In the genomic region with DNA sequence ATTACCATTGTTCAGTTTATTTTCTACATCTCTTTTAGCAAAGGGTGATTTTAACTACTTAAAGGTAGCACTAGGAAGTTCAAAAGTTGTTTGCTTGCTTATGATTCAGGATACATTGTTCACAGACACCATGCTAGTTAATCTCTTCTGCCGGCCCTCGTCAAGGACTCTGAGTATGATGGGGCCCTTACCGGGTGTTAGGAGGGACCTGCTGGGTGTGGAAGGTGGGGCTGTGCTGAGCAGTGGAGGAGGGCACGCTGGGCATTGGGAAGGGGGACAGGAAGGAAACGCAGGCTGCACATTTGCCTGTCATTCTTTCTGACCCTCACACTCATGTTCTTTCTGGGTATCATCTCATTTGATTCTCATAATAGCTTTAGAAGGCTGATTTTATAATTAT, we compare ENCODE assay signal across 26 cellular contexts.
"Had no signal": no experiment of that assay in that cellular context is flagged by ENCODE, and none has a peak within 500 bp of the region (broad histone marks: within the 10 kb centered on the region; RNA-seq: fewer than 3 reads in every experiment).

No MANE protein-coding gene starts in this region.

- H3K79me2 ChIP-seq: hepatocyte had no signal

- H3K27me3 ChIP-seq: brain microvascular endothelial cell, gastrocnemius medialis, hepatocyte, right lobe of liver, upper lobe of right lung had no signal

- H3K36me3 ChIP-seq: brain microvascular endothelial cell, gastrocnemius medialis had no signal

- H3K9me3 Mint-ChIP-seq: activated CD4-positive, alpha-beta memory T cell treated with anti-CD3 and anti-CD28 coated beads, Interleukin-2, amount 10 ng/mL, durations not matched to agents 7 days and 5 days; activated CD4-positive, alpha-beta T cell treated with anti-CD3 and anti-CD28 coated beads, Interleukin-2, amount 10 ng/mL, durations not matched to agents 7 days and 5 days; activated naive CD4-positive, alpha-beta T cell treated with anti-CD3 and anti-CD28 coated beads, Interleukin-2, amount 10 ng/mL, durations not matched to agents 7 days and 5 days; activated T-cell treated with anti-CD3 and anti-CD28 coated beads, Interleukin-2, amount 50 U/mL, for 24 hours; dendritic cell treated with granulocyte-macrophage colony-stimulating factor and Interleukin-4, amounts not matched to agents 40 ng/mL and 50 ng/mL, for 4 days; naive thymus-derived CD4-positive, alpha-beta T cell; neural crest cell; stimulated activated effector memory CD8-positive, alpha-beta T cell treated with anti-CD3 and anti-CD28 coated beads, Interleukin-12 subunit alpha, Interleukin-12 subunit beta, amount 100 ng/mL, for 72 hours; stimulated activated naive CD8-positive, alpha-beta T cell treated with anti-CD3 and anti-CD28 coated beads, Interleukin-15, Interleukin-2, amounts not matched to agents 100 ng/mL and 50 ng/mL, for 24 hours; T-helper 1 cell treated with Interleukin-12 subunit alpha and Interleukin-12 subunit beta and Interleukin-4 antibody, amounts not matched to agents 30 μg/mL and 1 μg/mL, for 36 hours had no signal

- H3K4me3 ChIP-seq: gastrocnemius medialis, hepatocyte, right lobe of liver, upper lobe of right lung had no signal

- FAIRE-seq: TTC549 had no signal

- H3K36me3 Mint-ChIP-seq: activated naive CD4-positive, alpha-beta T cell treated with anti-CD3 and anti-CD28 coated beads, Interleukin-2, amount 10 ng/mL, durations not matched to agents 7 days and 5 days; naive thymus-derived CD4-positive, alpha-beta T cell; stimulated activated effector memory CD8-positive, alpha-beta T cell treated with anti-CD3 and anti-CD28 coated beads, Interleukin-12 subunit alpha, Interleukin-12 subunit beta, amount 100 ng/mL, for 72 hours had no signal

- ATAC-seq: naive thymus-derived CD4-positive, alpha-beta T cell had no signal

- H3K4me1 Mint-ChIP-seq: activated CD4-positive, alpha-beta memory T cell treated with anti-CD3 and anti-CD28 coated beads, Interleukin-2, amount 10 ng/mL, durations not matched to agents 7 days and 5 days; activated CD4-positive, alpha-beta T cell treated with anti-CD3 and anti-CD28 coated beads, Interleukin-2, amount 10 ng/mL, durations not matched to agents 7 days and 5 days; activated naive CD4-positive, alpha-beta T cell treated with anti-CD3 and anti-CD28 coated beads, Interleukin-2, amount 10 ng/mL, durations not matched to agents 7 days and 5 days; naive thymus-derived CD4-positive, alpha-beta T cell; stimulated activated effector memory CD8-positive, alpha-beta T cell treated with anti-CD3 and anti-CD28 coated beads, Interleukin-12 subunit alpha, Interleukin-12 subunit beta, amount 100 ng/mL, for 72 hours had no signal

- H2AFZ ChIP-seq: hepatocyte had no signal

- H3K27me3 Mint-ChIP-seq: dendritic cell treated with granulocyte-macrophage colony-stimulating factor and Interleukin-4, amounts not matched to agents 40 ng/mL and 50 ng/mL, for 4 days; stimulated activated naive CD8-positive, alpha-beta T cell treated with anti-CD3 and anti-CD28 coated beads, Interleukin-15, Interleukin-2, amounts not matched to agents 100 ng/mL and 50 ng/mL, for 24 hours had no signal

- H3K9me3 ChIP-seq: gastrocnemius medialis, right lobe of liver, upper lobe of right lung had no signal

- H3K27ac ChIP-seq: brain microvascular endothelial cell, gastrocnemius medialis, hepatocyte, right lobe of liver, upper lobe of right lung had no signal

- H3K4me1 ChIP-seq: gastrocnemius medialis, upper lobe of right lung had no signal

- DNase-seq: activated CD4-positive, alpha-beta memory T cell treated with anti-CD3 and anti-CD28 coated beads, Interleukin-2, amount 10 ng/mL, durations not matched to agents 7 days and 5 days; activated CD4-positive, alpha-beta T cell treated with anti-CD3 and anti-CD28 coated beads for 1 hour; activated CD4-positive, alpha-beta T cell treated with anti-CD3 and anti-CD28 coated beads, Interleukin-2, amount 10 ng/mL, durations not matched to agents 7 days and 5 days; activated CD8-positive, alpha-beta memory T cell treated with anti-CD3 and anti-CD28 coated beads, Interleukin-2, amount 50 U/mL, for 48 hours; activated gamma-delta T cell; activated naive CD4-positive, alpha-beta T cell treated with anti-CD3 and anti-CD28 coated beads, Interleukin-2, amount 10 ng/mL, durations not matched to agents 7 days and 5 days; activated T-cell treated with anti-CD3 and anti-CD28 coated beads, Interleukin-2, amount 50 U/mL, for 24 hours; amniotic stem cell; brain microvascular endothelial cell; gastrocnemius medialis; mammary epithelial cell; midbrain; naive thymus-derived CD4-positive, alpha-beta T cell; posterior cingulate gyrus; right lobe of liver; stimulated activated CD4-positive, alpha-beta T cell treated with anti-CD3 and anti-CD28 coated beads, Interleukin-4, amount 100 ng/mL, for 24 hours; SW 1271; T-helper 9 cell; upper lobe of right lung had no signal

- H3K4me3 Mint-ChIP-seq: activated CD4-positive, alpha-beta memory T cell treated with anti-CD3 and anti-CD28 coated beads, Interleukin-2, amount 10 ng/mL, durations not matched to agents 7 days and 5 days; activated CD4-positive, alpha-beta T cell treated with anti-CD3 and anti-CD28 coated beads, Interleukin-2, amount 10 ng/mL, durations not matched to agents 7 days and 5 days; activated naive CD4-positive, alpha-beta T cell treated with anti-CD3 and anti-CD28 coated beads, Interleukin-2, amount 10 ng/mL, durations not matched to agents 7 days and 5 days; activated T-cell treated with anti-CD3 and anti-CD28 coated beads, Interleukin-2, amount 50 U/mL, for 24 hours; dendritic cell treated with granulocyte-macrophage colony-stimulating factor and Interleukin-4, amounts not matched to agents 40 ng/mL and 50 ng/mL, for 4 days; naive thymus-derived CD4-positive, alpha-beta T cell; neural crest cell; stimulated activated effector memory CD8-positive, alpha-beta T cell treated with anti-CD3 and anti-CD28 coated beads, Interleukin-12 subunit alpha, Interleukin-12 subunit beta, amount 100 ng/mL, for 72 hours; stimulated activated naive CD8-positive, alpha-beta T cell treated with anti-CD3 and anti-CD28 coated beads, Interleukin-15, Interleukin-2, amounts not matched to agents 100 ng/mL and 50 ng/mL, for 24 hours; T-helper 1 cell treated with Interleukin-12 subunit alpha and Interleukin-12 subunit beta and Interleukin-4 antibody, amounts not matched to agents 30 μg/mL and 1 μg/mL, for 36 hours had no signal

- H3K27ac Mint-ChIP-seq: activated CD4-positive, alpha-beta memory T cell treated with anti-CD3 and anti-CD28 coated beads, Interleukin-2, amount 10 ng/mL, durations not matched to agents 7 days and 5 days; activated CD4-positive, alpha-beta T cell treated with anti-CD3 and anti-CD28 coated beads, Interleukin-2, amount 10 ng/mL, durations not matched to agents 7 days and 5 days; activated naive CD4-positive, alpha-beta T cell treated with anti-CD3 and anti-CD28 coated beads, Interleukin-2, amount 10 ng/mL, durations not matched to agents 7 days and 5 days; activated T-cell treated with anti-CD3 and anti-CD28 coated beads, Interleukin-2, amount 50 U/mL, for 24 hours; dendritic cell treated with granulocyte-macrophage colony-stimulating factor and Interleukin-4, amounts not matched to agents 40 ng/mL and 50 ng/mL, for 4 days; naive thymus-derived CD4-positive, alpha-beta T cell; stimulated activated effector memory CD8-positive, alpha-beta T cell treated with anti-CD3 and anti-CD28 coated beads, Interleukin-12 subunit alpha, Interleukin-12 subunit beta, amount 100 ng/mL, for 72 hours; stimulated activated naive CD8-positive, alpha-beta T cell treated with anti-CD3 and anti-CD28 coated beads, Interleukin-15, Interleukin-2, amounts not matched to agents 100 ng/mL and 50 ng/mL, for 24 hours; T-helper 1 cell treated with Interleukin-12 subunit alpha and Interleukin-12 subunit beta and Interleukin-4 antibody, amounts not matched to agents 30 μg/mL and 1 μg/mL, for 36 hours had no signal

- H3K4me2 ChIP-seq: hepatocyte had no signal
